Comparison of ENCODE assay signal across 25 cellular contexts in the genomic region with DNA sequence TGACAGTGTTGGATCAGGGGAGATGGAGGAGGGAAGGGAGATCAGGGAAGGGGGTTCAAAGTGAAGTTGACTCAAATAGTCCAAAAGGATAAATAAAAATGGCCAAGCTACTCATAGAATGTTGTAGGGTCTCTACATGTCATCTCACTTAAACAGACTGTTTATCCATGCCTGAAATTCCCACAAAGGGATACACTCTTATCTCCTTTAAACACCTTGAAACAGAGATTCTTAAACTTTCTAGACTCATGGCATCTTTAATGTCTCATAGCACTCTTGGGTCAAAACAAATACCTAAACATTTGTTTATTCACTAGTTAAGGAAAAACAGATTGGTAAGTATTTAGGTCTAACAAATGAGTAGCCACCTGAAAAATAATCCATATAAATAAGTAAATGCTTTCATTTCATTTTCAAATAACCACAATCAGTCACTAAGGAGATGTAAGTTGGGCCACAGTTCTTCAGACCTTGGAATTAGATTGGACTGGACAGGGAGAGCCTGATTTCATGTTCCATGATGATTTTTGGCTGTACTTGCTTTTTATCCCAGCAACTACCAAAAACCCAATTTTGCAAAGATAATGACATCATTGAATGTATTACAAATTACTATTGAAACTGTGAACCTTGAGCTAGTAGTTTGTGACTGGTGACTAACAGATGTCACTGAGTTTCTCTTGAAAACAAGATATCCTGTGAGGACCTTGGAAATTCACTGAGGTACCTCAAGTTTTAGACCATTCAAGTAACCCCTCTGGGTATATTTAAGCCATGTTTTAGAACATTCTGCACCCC.
"Had no signal": no experiment of that assay in that cellular context is flagged by ENCODE, and none has a peak within 500 bp of the region (broad histone marks: within the 10 kb centered on the region; RNA-seq: fewer than 3 reads in every experiment).

No MANE protein-coding gene starts in this region.

- H3K9me3 ChIP-seq: colonic mucosa, esophagus squamous epithelium, gastrocnemius medialis, lower lobe of right lung, mucosa of descending colon had no signal

- H3K27ac ChIP-seq: colonic mucosa, epithelial cell of prostate, esophagus squamous epithelium, gastrocnemius medialis, heart right ventricle, left lung, lower lobe of right lung had no signal

- H3K4me3 ChIP-seq: colonic mucosa, esophagus squamous epithelium, gastrocnemius medialis, heart right ventricle, left lung, lower lobe of right lung, mucosa of descending colon had no signal

- DNase-seq: colonic mucosa; cortex of kidney; effector CD8-positive, alpha-beta T cell; effector memory CD8-positive, alpha-beta T cell; endodermal cell; erythroblast; esophagus squamous epithelium; foreskin fibroblast; foreskin melanocyte; gastrocnemius medialis; glutamatergic neuron; head of caudate nucleus; heart right ventricle; hippocampal formation; left cardiac atrium; left lung; left ventricle myocardium superior; lower lobe of right lung; mesenchymal stem cell; mucosa of descending colon; naive B cell had no signal

- H3K36me3 ChIP-seq: colonic mucosa, esophagus squamous epithelium, gastrocnemius medialis, left lung, lower lobe of right lung had no signal

- H3K27me3 ChIP-seq: colonic mucosa, esophagus squamous epithelium, gastrocnemius medialis, heart right ventricle, left lung had no signal

- H3K4me1 ChIP-seq: colonic mucosa, esophagus squamous epithelium, gastrocnemius medialis, heart right ventricle, left lung, lower lobe of right lung had no signal

- FAIRE-seq: islet of Langerhans, keratinocyte had no signal

- ATAC-seq: effector memory CD8-positive, alpha-beta T cell; esophagus mucosa; gastrocnemius medialis; heart right ventricle; left cardiac atrium; left lung; left ventricle myocardium superior; lower lobe of right lung; mucosa of descending colon had no signal
